8 cellular contexts compared by ENCODE assay signal in genomic region chr19:10835089-10835753, GRCh38. TPM values are rescaled to one million over a fixed set of nuclear protein-coding genes. Genes with fewer than 3 reads are reported as not detected.
A peak's percentile ranks its signal among the peaks of the same experiment; 100 is the strongest.
DNase-seq lines count a peak whose midpoint lies in the region; ATAC-seq and TF ChIP-seq lines count a peak whose summit lies in the region.

No MANE protein-coding gene starts in this region.

- peak overlapping the region; percentile 24 for H3K9ac ChIP-seq in rectal smooth muscle tissue (ENCODE audit: low read length)

- no peak for TF ChIP-seq CTCF in VCaP (conservative IDR thresholded peaks at IDR 0.05)

- H3K4me3 ChIP-seq in rectal smooth muscle tissue (ENCODE audit: low read length), result peak overlapping the region; percentile 69

- ATAC-seq in HG03280 (IDR thresholded peaks at IDR 0.05; ENCODE audit: unreplicated experiment) (no peak), GM19463 (IDR thresholded peaks at IDR 0.05; ENCODE audit: unreplicated experiment) (no peak)

- peak overlapping the region; percentile 93 for H3K27ac ChIP-seq in VCaP
- H3K27ac ChIP-seq in rectal smooth muscle tissue (ENCODE audit: low read depth, low read length), result peak overlapping the region; percentile 98

- DNase-seq in SHP77 treated with DMSO at 0.1 percent for 48 hours (lab: John Stamatoyannopoulos, UW) (peak; percentile 98), SHP77 (lab: John Stamatoyannopoulos, UW) (no peak), glomerular endothelial cell (ENCODE audit: extremely low read depth, low read depth, low spot score) (peak; percentile 90), CD1c-positive myeloid dendritic cell (ENCODE audit: extremely low spot score) (no peak)

- peaks cover 8% of the 10 kb centered on the region for H3K36me3 ChIP-seq in rectal smooth muscle tissue (ENCODE audit: control insufficient read depth, insufficient read depth, low read length)

- no peaks in the 10 kb centered on the region for H3K27me3 ChIP-seq in rectal smooth muscle tissue (ENCODE audit: control insufficient read depth, insufficient read depth, low read length)

- no peaks in the 10 kb centered on the region for H3K4me1 ChIP-seq in rectal smooth muscle tissue (ENCODE audit: control insufficient read depth, insufficient read depth, low read length)

RNA-seq across cellular contexts. Expression of gene TMED1, which starts 0.8 kb away (rescaled TPM):
- 50.2 and 50.7 TPM in 2 replicates for total RNA-seq in glomerular endothelial cell

RNA-seq across cellular contexts. Expression of gene C19orf38, which starts 13.0 kb away (rescaled TPM):
- total RNA-seq in glomerular endothelial cell, result 0.44 TPM in 1 of 2 replicates, not detected in the other

RNA-seq across cellular contexts. Expression of gene CARM1, which starts 36.1 kb away (rescaled TPM):
- total RNA-seq in glomerular endothelial cell, result 56.7 and 57.7 TPM in 2 replicates

Comparison
In these comparisons a context has a peak if more than half of its experiments do, and no peak if none do; other contexts are left out.
1. DNase-seq: peak in SHP77 treated with DMSO at 0.1 percent for 48 hours (single experiment) and glomerular endothelial cell (single experiment); none in SHP77 (0 of 2) and CD1c-positive myeloid dendritic cell (single experiment).